Comparison of ENCODE assay signal across 26 cellular contexts in genomic region chr11:95563859-95564258, GRCh38.
DNase-seq lines count a peak whose midpoint lies in the region; ATAC-seq and TF ChIP-seq lines count a peak whose summit lies in the region.
"Had no signal": no experiment of that assay in that cellular context is flagged by ENCODE, and none has a peak within 500 bp of the region (broad histone marks: within the 10 kb centered on the region; RNA-seq: fewer than 3 reads in every experiment).

No MANE protein-coding gene starts in this region.

- no peak overlapping the region for H3K27ac Mint-ChIP-seq in T-helper 17 cell

- H3K9me2 ChIP-seq in GM23248 (ENCODE audit: insufficient read depth): no peaks in the 10 kb centered on the region; the same call in 1 of the 2 replicates

- intact Hi-C loops in lower lobe of right lung (cut with DNase I): no loop called here

- H4K20me1 ChIP-seq in BLaER1: no peaks in the 10 kb centered on the region
- no peaks in the 10 kb centered on the region for H4K20me1 ChIP-seq in GM23248 (ENCODE audit: insufficient read depth)

- 45 to 47% methylated on average over 2 of the region's 2 CpGs for whole genome bisulfite sequencing in GM23248 (ENCODE audit: low coverage in 1 of 2, low lambda C conversion rate in 2 of 2, missing lambda C conversion rate in 2 of 2), 2 experiments

- no peaks in the 10 kb centered on the region for H3K36me3 Mint-ChIP-seq in T-helper 17 cell (ENCODE audit: low read depth)

- H2AFZ ChIP-seq in GM23248: no peak overlapping the region

- H3K4me3 Mint-ChIP-seq in T-helper 17 cell: no peak overlapping the region

- in situ Hi-C loops in GM23248 (cut with MboI): no loop called here

- peaks cover 7% of the 10 kb centered on the region for H3K27me3 Mint-ChIP-seq in T-helper 17 cell

- 0 out of 2 replicates have a peak overlapping the region, but pooled peaks have one; percentile 18 for H3K4me2 ChIP-seq in BLaER1
- peak overlapping the region; percentile 40 for H3K4me2 ChIP-seq in GM23248 (ENCODE audit: unreplicated experiment)

- TF ChIP-seq CTCF in lower lobe of right lung (IDR thresholded peaks at IDR 0.05): no peak

- no peak overlapping the region for H3K9ac ChIP-seq in BLaER1
- no peak overlapping the region for H3K9ac ChIP-seq in GM23248

- H3K4me1 ChIP-seq in BLaER1 (no peaks in the 10 kb centered on the region), GM23248 (ENCODE audit: insufficient read depth) (peaks cover 49% of the 10 kb centered on the region), lower lobe of right lung (peaks cover 8% of the 10 kb centered on the region)
- H3K4me1 ChIP-seq: colonic mucosa had no signal

- DNase-seq in GM23248 (peak; percentile 27), astrocyte of the hippocampus (ENCODE audit: low read depth, low spot score) (peak; percentile 74), midbrain (lab: John Stamatoyannopoulos, UW) (peak; percentile 8), NCI-H1048 (lab: John Stamatoyannopoulos, UW) (no peak), lower lobe of right lung (no peak), T-helper 17 cell (no peak)
- DNase-seq: activated naive CD4-positive, alpha-beta T cell treated with Interleukin-2 at 50 U/mL for 16 hours; amniotic stem cell; colonic mucosa; DMS53; effector CD8-positive, alpha-beta T cell; glutamatergic neuron; Karpas-422; MV-4-11; NCI-H1436 treated with DMSO at 0.1 percent for 48 hours; NCI-H345; sigmoid colon; stimulated activated CD4-positive, alpha-beta T cell treated with anti-CD3 and anti-CD28 coated beads, Interleukin-4, amount 100 ng/mL, for 24 hours; T-helper 2 cell had no signal

- H3K9me3 ChIP-seq in BLaER1: peaks cover 5% of the 10 kb centered on the region
- H3K9me3 ChIP-seq in GM23248 (ENCODE audit: low read depth): no peaks in the 10 kb centered on the region
- H3K9me3 ChIP-seq in lower lobe of right lung: no peaks in the 10 kb centered on the region
- H3K9me3 ChIP-seq in T-helper 17 cell (ENCODE audit: control insufficient read depth, low read length, poor library complexity, severe bottlenecking): no peaks in the 10 kb centered on the region
- H3K9me3 ChIP-seq: colonic mucosa, HAP-1, tibial nerve had no signal

- ATAC-seq in lower lobe of right lung: no peak
- ATAC-seq in T-helper 17 cell: no peak
- ATAC-seq: activated CD4-positive, CD25-positive, alpha-beta regulatory T cell treated with anti-CD3 and anti-CD28 coated beads, Interleukin-2, amount 50 U/mL, for 24 hours; HepG2; left lobe of liver; Right ventricle myocardium inferior had no signal

- no peaks in the 10 kb centered on the region for H3K79me2 ChIP-seq in GM23248 (ENCODE audit: insufficient read depth)

- no peaks in the 10 kb centered on the region for H3K36me3 ChIP-seq in BLaER1
- no peaks in the 10 kb centered on the region for H3K36me3 ChIP-seq in GM23248 (ENCODE audit: low read depth)
- H3K36me3 ChIP-seq in lower lobe of right lung: no peaks in the 10 kb centered on the region
- H3K36me3 ChIP-seq: colonic mucosa, HAP-1, sigmoid colon, tibial nerve had no signal

- no peaks in the 10 kb centered on the region for H3K4me1 Mint-ChIP-seq in T-helper 17 cell

- H3K4me3 ChIP-seq in BLaER1: no peak overlapping the region
- H3K4me3 ChIP-seq in GM23248: no peak overlapping the region
- H3K4me3 ChIP-seq in lower lobe of right lung: no peak overlapping the region
- H3K4me3 ChIP-seq: colonic mucosa, HAP-1, sigmoid colon, tibial nerve had no signal

- no peak overlapping the region for H3K27ac ChIP-seq in BLaER1
- no peak overlapping the region for H3K27ac ChIP-seq in GM23248
- no peak overlapping the region for H3K27ac ChIP-seq in lower lobe of right lung
- H3K27ac ChIP-seq: colonic mucosa, sigmoid colon had no signal

- peaks cover 25% of the 10 kb centered on the region; the same call in 1 of the 2 replicates for H3F3A ChIP-seq in GM23248 (ENCODE audit: insufficient read depth)

- no peaks in the 10 kb centered on the region for H3K27me3 ChIP-seq in BLaER1
- no peaks in the 10 kb centered on the region for H3K27me3 ChIP-seq in GM23248 (replicated peaks; ENCODE audit: insufficient read depth)
- no peaks in the 10 kb centered on the region for H3K27me3 ChIP-seq in lower lobe of right lung (ENCODE audit: low read depth)
- H3K27me3 ChIP-seq: colonic mucosa, sigmoid colon, tibial nerve had no signal

Comparison
In these comparisons a context has a peak if more than half of its experiments do, and no peak if none do; other contexts are left out.
1. DNase-seq: peak in GM23248 (single experiment), astrocyte of the hippocampus (single experiment) and midbrain (single experiment); none in NCI-H1048 (single experiment), lower lobe of right lung (single experiment) and T-helper 17 cell (0 of 3).